14 cellular contexts compared by ENCODE assay signal in the genomic region with DNA sequence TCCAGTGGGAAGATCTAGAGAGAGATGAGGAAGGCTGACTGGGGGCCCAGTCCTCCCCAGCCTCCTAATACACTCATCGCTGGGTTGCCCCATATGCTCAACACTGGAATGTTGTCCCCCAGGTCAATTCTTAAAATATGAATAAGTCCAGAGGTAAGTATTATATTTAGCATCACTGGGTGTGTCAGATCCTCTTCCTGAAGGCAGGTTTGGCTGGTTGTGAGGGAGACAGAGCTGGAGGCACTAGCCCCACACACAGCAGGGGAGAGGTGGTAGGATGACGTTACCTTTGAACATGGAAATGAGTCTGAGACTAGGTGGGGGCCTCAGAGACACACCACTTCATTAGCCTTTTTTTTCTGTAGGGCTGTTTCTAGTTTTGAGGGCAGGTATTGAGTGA. TPM values are rescaled to one million over a fixed set of nuclear protein-coding genes. Genes with fewer than 3 reads are reported as not detected.
DNase-seq lines count a peak whose midpoint lies in the region; FAIRE-seq and TF ChIP-seq lines count a peak whose summit lies in the region.
"Had no signal": no experiment of that assay in that cellular context is flagged by ENCODE, and none has a peak within 500 bp of the region (broad histone marks: within the 10 kb centered on the region; RNA-seq: fewer than 3 reads in every experiment).

No MANE protein-coding gene starts in this region.

- H3K4me3 ChIP-seq in endothelial cell of umbilical vein (replicated peaks in 1 of 3; ENCODE audit: insufficient read depth in 1 of 3, low read depth in 1 of 3, low read length in 3 of 3) (no peak overlapping the region), osteoblast (ENCODE audit: insufficient read depth, low read length) (no peak overlapping the region), transverse colon (no peak overlapping the region)

- WGBS in transverse colon (ENCODE audit: low coverage in 1 of 2), 2 donors, result 100% methylated on average over 1 to 2 of the region's 2 CpGs

- in situ Hi-C loops in transverse colon (cut with MboI; ENCODE audit: low pct_ligation_motif_present in 1 of 4, low pct_unique_long_range_greater_than_20kb in 1 of 4, low sequenced_read_pairs in 3 of 4), result loop anchor here in 3 of 4 donors (25.0 kb wide), 1 partner anchor 375 kb away; a partner anchor contains a TSS

- H3K27me3 ChIP-seq in endothelial cell of umbilical vein (ENCODE audit: control insufficient read depth in 2 of 2, insufficient read depth in 2 of 2, low read length in 2 of 2) (peaks cover 0 to 1% of the 10 kb centered on the region in 2 experiments), osteoblast (ENCODE audit: insufficient read depth, low read length) (no peaks in the 10 kb centered on the region), transverse colon (no peaks in the 10 kb centered on the region)

- CTCF ChIA-PET in endothelial cell of umbilical vein (lab: Charles Lee), result interaction anchor here (1.8 to 5.8 kb wide), 5 partner anchors 8 to 181 kb away, joined by 6 to 67 read pairs (median 36); no protein-coding TSS in a partner anchor

- H3K9me1 ChIP-seq in endothelial cell of umbilical vein (replicated peaks; ENCODE audit: control insufficient read depth, extremely low read depth, insufficient read depth, low read length), result no peaks in the 10 kb centered on the region

- TF ChIP-seq POLR2A in endothelial cell of umbilical vein (IDR thresholded peaks at IDR 0.05; ENCODE audit: low read depth, low read length) (no peak), transverse colon (IDR thresholded peaks at IDR 0.05) (no peak)

- POLR2A ChIA-PET in endothelial cell of umbilical vein (lab: Charles Lee), result no interaction called here

- peak overlapping the region; percentile 85 for H3K4me2 ChIP-seq in endothelial cell of umbilical vein (ENCODE audit: insufficient read depth, low read length)
- H3K4me2 ChIP-seq in osteoblast (ENCODE audit: insufficient read depth, low read length), result peak overlapping the region; percentile 83

- no peaks in the 10 kb centered on the region for H3K79me2 ChIP-seq in endothelial cell of umbilical vein (ENCODE audit: control insufficient read depth, insufficient read depth, low read length)
- no peaks in the 10 kb centered on the region for H3K79me2 ChIP-seq in osteoblast (ENCODE audit: insufficient read depth, low read length)

- TF ChIP-seq CTCF in endothelial cell of umbilical vein (IDR thresholded peaks at IDR 0.05; ENCODE audit: extremely low read depth in 1 of 2, insufficient read depth in 1 of 2, low read depth in 1 of 2, low read length in 2 of 2) (no peak), osteoblast (IDR thresholded peaks at IDR 0.05; ENCODE audit: extremely low read depth, low read depth, low read length) (no peak), transverse colon (IDR thresholded peaks at IDR 0.05) (no peak)

- H2AFZ ChIP-seq in endothelial cell of umbilical vein (ENCODE audit: low read depth, low read length) (no peak overlapping the region), osteoblast (ENCODE audit: low read length) (no peak overlapping the region)

- no TSS peak for BruUV-seq in endothelial cell of umbilical vein (replicated peaks; lab: Mats Ljungman, UMichigan)

- H3K27ac ChIP-seq in endothelial cell of umbilical vein (ENCODE audit: insufficient read depth, low read depth, low read length) (peak overlapping the region; percentile 92), osteoblast (ENCODE audit: low read depth, low read length) (peak overlapping the region; percentile 97), transverse colon (peak overlapping the region; percentile 84 to 90 (median 88))

- H3K9me3 ChIP-seq in endothelial cell of umbilical vein (replicated peaks; ENCODE audit: control insufficient read depth, insufficient read depth, low read length), result no peaks in the 10 kb centered on the region
- H3K9me3 ChIP-seq in osteoblast (ENCODE audit: low read depth, low read length), result no peaks in the 10 kb centered on the region
- no peaks in the 10 kb centered on the region for H3K9me3 ChIP-seq in transverse colon

- DNase-seq in NCI-H526 (lab: John Stamatoyannopoulos, UW) (peak; percentile 3 to 7), NCI-H526 treated with DMSO at 0.1 percent for 48 hours (lab: John Stamatoyannopoulos, UW) (no peak), endothelial cell of umbilical vein (ENCODE audit: low read depth, low spot score) (no peak), osteoblast (ENCODE audit: insufficient read length, low spot score, missing footprints) (no peak), transverse colon (no peak), LoVo (ENCODE audit: low spot score) (no peak), COLO668 (lab: John Stamatoyannopoulos, UW; ENCODE audit: unreplicated experiment) (no peak), HK-2 (ENCODE audit: unreplicated experiment) (no peak)
- DNase-seq: activated naive CD8-positive, alpha-beta T cell treated with anti-CD3 and anti-CD28 coated beads, Interleukin-2, amount 10 ng/mL, durations not matched to agents 7 days and 5 days; DMS153; immature natural killer cell had no signal

- intact Hi-C loops in endothelial cell of umbilical vein (cut with micrococcal nuclease) (loop anchor here (1.0 kb wide), 1 partner anchor 7 kb away; no protein-coding TSS in a partner anchor), transverse colon (cut with DNase I; ENCODE audit: low total_unique reads) (no loop called here)

- H4K20me1 ChIP-seq in endothelial cell of umbilical vein (replicated peaks; ENCODE audit: control insufficient read depth, extremely low read depth, insufficient read depth, low read length), result no peaks in the 10 kb centered on the region
- no peaks in the 10 kb centered on the region for H4K20me1 ChIP-seq in osteoblast (ENCODE audit: insufficient read depth, low read length)

- dilution Hi-C loops in endothelial cell of umbilical vein (cut with MboI; ENCODE audit: extremely low pct_ligation_motif_present, low sequenced_read_pairs), result no loop called here

- H3K4me1 ChIP-seq in endothelial cell of umbilical vein (ENCODE audit: control insufficient read depth, extremely low read depth, insufficient read depth, low read length) (peaks cover 33% of the 10 kb centered on the region), osteoblast (ENCODE audit: insufficient read depth, low read length) (peaks cover 49% of the 10 kb centered on the region), transverse colon (peaks cover 8 to 48% (median 16%) of the 10 kb centered on the region in 4 donors)

- TF ChIP-seq EP300 in transverse colon (IDR thresholded peaks at IDR 0.05; ENCODE audit: low read depth), result no peak

- FAIRE-seq in endothelial cell of umbilical vein (lab: Jason Lieb, UNC), result no peak

- H3K9ac ChIP-seq in endothelial cell of umbilical vein (replicated peaks; ENCODE audit: extremely low read depth, insufficient read depth, low read length), result no peak overlapping the region

- no peaks in the 10 kb centered on the region for H3K36me3 ChIP-seq in endothelial cell of umbilical vein (ENCODE audit: control insufficient read depth in 2 of 2, extremely low read depth in 1 of 2, insufficient read depth in 2 of 2, low read length in 2 of 2)
- no peaks in the 10 kb centered on the region for H3K36me3 ChIP-seq in osteoblast (ENCODE audit: insufficient read depth, low read length)
- H3K36me3 ChIP-seq in transverse colon, result no peaks in the 10 kb centered on the region

TF ChIP-seq in endothelial cell of umbilical vein, 7 proteins besides CTCF, POLR2A, EP300 and RAD21:
- no peak for TF ChIP-seq MYC (IDR thresholded peaks at IDR 0.05; ENCODE audit: low read depth, low read length)
- no peak for TF ChIP-seq GATA2 (IDR thresholded peaks at IDR 0.05; ENCODE audit: insufficient read depth, insufficient read length, low read depth, low read length)
- TF ChIP-seq POLR2AphosphoS5 (IDR thresholded peaks at IDR 0.05; ENCODE audit: insufficient read depth, low read depth, low read length), result no peak
- TF ChIP-seq JUN (IDR thresholded peaks at IDR 0.05; ENCODE audit: borderline replicate concordance, insufficient read depth, insufficient read length, low read depth), result no peak
- no peak for TF ChIP-seq EZH2 (IDR thresholded peaks at IDR 0.05; ENCODE audit: borderline replicate concordance, low read depth, low read length, severe bottlenecking)
- TF ChIP-seq FOS (IDR thresholded peaks at IDR 0.05; ENCODE audit: borderline replicate concordance, insufficient read depth, low read length), result no peak
- TF ChIP-seq, protein P1, sequence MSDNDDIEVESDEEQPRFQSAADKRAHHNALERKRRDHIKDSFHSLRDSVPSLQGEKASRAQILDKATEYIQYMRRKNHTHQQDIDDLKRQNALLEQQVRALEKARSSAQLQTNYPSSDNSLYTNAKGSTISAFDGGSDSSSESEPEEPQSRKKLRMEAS (IDR thresholded peaks at IDR 0.05; ENCODE audit: insufficient read depth, insufficient read length), result no peak

RNA-seq across cellular contexts. Expression of a gene that starts 42.6 kb away (rescaled TPM):
- total RNA-seq in endothelial cell of umbilical vein, result 0.42 and 0.58 TPM in 2 replicates
- 0.29 and 0.33 TPM in 2 replicates for polyA plus RNA-seq in endothelial cell of umbilical vein
- polyA plus RNA-seq in endothelial cell of umbilical vein (2011; cell fraction: cytosol; rRNA removed), result 0.25 and 0.30 TPM in 2 replicates
- polyA plus RNA-seq in endothelial cell of umbilical vein (2011; cell fraction: nucleus; rRNA removed), result 0.20 and 0.36 TPM in 2 replicates
- 0.11 TPM in 2 replicates for polyA plus RNA-seq in endothelial cell of umbilical vein (2012)
- 0.78 and 1.5 TPM in 2 replicates for polyA minus RNA-seq in endothelial cell of umbilical vein
- 1.3 TPM for polyA minus RNA-seq in endothelial cell of umbilical vein (2011; cell fraction: cytosol; rRNA and poly(A)+ RNA removed)
- polyA minus RNA-seq in endothelial cell of umbilical vein (2011; cell fraction: nucleus; rRNA and poly(A)+ RNA removed), result 0.34 and 1.8 TPM in 2 replicates
- total RNA-seq in osteoblast, result 2.9 and 7.1 TPM in 2 replicates
- total RNA-seq in transverse colon, result 10 to 100 TPM; 20.6 to 60.5 (median 41.8) TPM
- total RNA-seq: A172; activated CD8-positive, alpha-beta memory T cell treated with anti-CD3 and anti-CD28 coated beads for 36 hours; T-helper 2 cell treated with Interferon-gamma antibody and Interleukin-4, amounts not matched to agents 100 ng/mL and 5 ng/mL, for 36 hours had no signal
- polyA plus RNA-seq: immature natural killer cell had no signal

Comparison
In these comparisons a context has a peak if more than half of its experiments do, and no peak if none do; other contexts are left out.
1. DNase-seq: peak in NCI-H526 (2 of 2); none in NCI-H526 treated with DMSO at 0.1 percent for 48 hours (single experiment), endothelial cell of umbilical vein (single experiment), osteoblast (single experiment), transverse colon (single experiment), LoVo (single experiment), COLO668 (single experiment) and HK-2 (single experiment).
2. Peak in every context shown above with its lines, with median percentiles within 50 percentile points of each other: H3K27ac ChIP-seq.